8 cellular contexts compared by ENCODE assay signal in the genomic region with DNA sequence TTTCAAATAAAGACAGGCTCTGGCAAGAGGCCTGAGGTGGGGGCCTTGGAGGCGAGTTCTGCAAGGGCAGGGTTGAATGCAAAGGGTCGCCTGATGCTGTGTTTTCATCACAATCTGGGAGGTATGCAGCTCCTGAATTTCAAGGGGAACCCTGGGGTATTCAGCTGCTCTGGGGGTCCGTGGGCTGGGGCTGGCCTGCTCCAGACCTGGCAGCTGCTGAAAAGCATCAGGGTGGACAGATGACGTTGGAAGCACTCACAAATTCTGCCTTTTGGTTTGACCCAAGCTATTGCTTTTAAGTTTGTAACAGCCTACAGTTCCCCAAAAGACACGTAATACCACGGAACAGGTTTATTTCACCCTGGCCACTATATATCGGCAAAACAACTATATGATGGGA. TPM values are rescaled to one million over a fixed set of nuclear protein-coding genes. Genes with fewer than 3 reads are reported as not detected.
"Had no signal": no experiment of that assay in that cellular context is flagged by ENCODE, and none has a peak within 500 bp of the region (broad histone marks: within the 10 kb centered on the region; RNA-seq: fewer than 3 reads in every experiment).

No MANE protein-coding gene starts in this region.

- H3K9me3 ChIP-seq: HAP-1 had no signal

- DNase-seq: GOT3, H7, HFFc6 had no signal

- H3K4me3 ChIP-seq: HAP-1 had no signal

- H3K27ac ChIP-seq: HL-60 had no signal

- H3K4me1 ChIP-seq: HAP-1 had no signal

- H3K36me3 ChIP-seq: HAP-1 had no signal

- ATAC-seq: HCT116, HepG2 had no signal

RNA-seq across cellular contexts. Expression of gene DNAH17, which starts 1.3 kb away (rescaled TPM):
- total RNA-seq: HFFc6, HT1080 had no signal
